Comparison of ENCODE assay signal across 8 cellular contexts in the genomic region with DNA sequence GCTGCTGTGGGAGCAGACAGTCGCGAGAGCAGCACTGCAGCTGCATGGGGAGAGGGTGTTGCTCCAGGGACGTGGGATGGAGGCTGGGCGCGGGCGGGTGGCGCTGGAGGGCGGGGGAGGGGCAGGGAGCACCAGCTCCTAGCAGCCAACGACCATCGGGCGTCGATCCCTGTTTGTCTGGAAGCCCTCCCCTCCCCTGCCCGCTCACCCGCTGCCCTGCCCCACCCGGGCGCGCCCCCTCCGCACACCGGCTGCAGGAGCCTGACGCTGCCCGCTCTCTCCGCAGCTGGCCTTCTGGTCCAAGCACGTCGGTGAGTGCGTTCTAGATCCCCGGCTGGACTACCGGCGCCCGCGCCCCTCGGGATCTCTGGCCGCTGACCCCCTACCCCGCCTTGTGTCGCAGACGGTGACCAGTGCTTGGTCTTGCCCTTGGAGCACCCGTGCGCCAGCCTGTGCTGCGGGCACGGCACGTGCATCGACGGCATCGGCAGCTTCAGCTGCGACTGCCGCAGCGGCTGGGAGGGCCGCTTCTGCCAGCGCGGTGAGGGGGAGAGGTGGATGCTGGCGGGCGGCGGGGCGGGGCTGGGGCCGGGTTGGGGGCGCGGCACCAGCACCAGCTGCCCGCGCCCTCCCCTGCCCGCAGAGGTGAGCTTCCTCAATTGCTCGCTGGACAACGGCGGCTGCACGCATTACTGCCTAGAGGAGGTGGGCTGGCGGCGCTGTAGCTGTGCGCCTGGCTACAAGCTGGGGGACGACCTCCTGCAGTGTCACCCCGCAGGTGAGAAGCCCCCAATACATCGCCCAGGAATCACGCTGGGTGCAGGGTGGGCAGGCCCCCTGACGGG. TPM values are rescaled to one million over a fixed set of nuclear protein-coding genes. Genes with fewer than 3 reads are reported as not detected.
DNase-seq lines count a peak whose midpoint lies in the region; ATAC-seq and TF ChIP-seq lines count a peak whose summit lies in the region.

No MANE protein-coding gene starts in this region.

- H3K36me3 ChIP-seq in mammary epithelial cell (ENCODE audit: insufficient read depth, low read length): no peaks in the 10 kb centered on the region

- no peaks in the 10 kb centered on the region for H3K36me3 Mint-ChIP-seq in memory B cell

- no peak overlapping the region for H3K27ac ChIP-seq in mammary epithelial cell (ENCODE audit: insufficient read depth, low read depth, low read length)

- no peaks in the 10 kb centered on the region for H4K20me1 ChIP-seq in mammary epithelial cell (ENCODE audit: insufficient read depth, low read length)

- H3K4me2 ChIP-seq in mammary epithelial cell (ENCODE audit: insufficient read depth, low read depth, low read length): peak overlapping the region; percentile 98

- peaks cover 12% of the 10 kb centered on the region for H3K4me1 Mint-ChIP-seq in memory B cell

- peak overlapping the region; percentile 82 for H2AFZ ChIP-seq in mammary epithelial cell (ENCODE audit: low read depth, low read length)

- H3K27ac Mint-ChIP-seq in memory B cell: no peak overlapping the region

- H3K9me3 Mint-ChIP-seq in memory B cell: no peaks in the 10 kb centered on the region

- H3K4me3 ChIP-seq in mammary epithelial cell (replicated peaks in 1 of 3; ENCODE audit: insufficient read depth in 1 of 3, low read depth in 2 of 3, low read length in 3 of 3): peak overlapping the region; percentile 18 to 54 (median 50)

- TF ChIP-seq CTCF in mammary epithelial cell (conservative IDR thresholded peaks at IDR 0.05 in 1 of 2, IDR thresholded peaks at IDR 0.05 in 1 of 2; ENCODE audit: extremely low read depth in 1 of 2, insufficient read depth in 1 of 2, low read depth in 1 of 2, low read length in 2 of 2): no peak

- H3K9me3 ChIP-seq in mammary epithelial cell (replicated peaks; ENCODE audit: insufficient read depth, low read length): no peaks in the 10 kb centered on the region

- peaks cover 9% of the 10 kb centered on the region for H3K4me1 ChIP-seq in mammary epithelial cell (ENCODE audit: insufficient read depth, low read length)

- dilution Hi-C loops in mammary epithelial cell (cut with HindIII; ENCODE audit: low sequenced_read_pairs): no loop called here

- H3K27me3 ChIP-seq in mammary epithelial cell (ENCODE audit: insufficient read depth, low read length): peaks cover 5% of the 10 kb centered on the region

- H3K9ac ChIP-seq in mammary epithelial cell (ENCODE audit: insufficient read depth, low read length): no peak overlapping the region

- CTCF ChIA-PET in mammary epithelial cell (lab: Charles Lee; ENCODE audit: low non-redundant PET): interaction anchor here (0.6 kb wide), 1 partner anchor 97 kb away, joined by 4 read pairs; no protein-coding TSS in a partner anchor

- intact Hi-C loops in mammary epithelial cell (cut with micrococcal nuclease): loop anchor here (5.0 kb wide), 1 partner anchor 361 kb away; no protein-coding TSS in a partner anchor

- H3K4me3 Mint-ChIP-seq in memory B cell: peak overlapping the region; percentile 77

- in situ Hi-C loops in mammary epithelial cell (cut with MboI; ENCODE audit: low sequenced_read_pairs in 2 of 2): no loop called here

- H3K27me3 Mint-ChIP-seq in memory B cell: peaks cover 2% of the 10 kb centered on the region

- peak; percentile 82 for ATAC-seq in memory B cell (ENCODE audit: low read depth)

- no peaks in the 10 kb centered on the region for H3K79me2 ChIP-seq in mammary epithelial cell (ENCODE audit: insufficient read depth, low read length)

- WGBS in mammary epithelial cell (ENCODE audit: low coverage, missing lambda C conversion rate): 7% methylated on average over 3 of the region's 71 CpGs

- BruUV-seq in mammary epithelial cell (replicated peaks; lab: Mats Ljungman, UMichigan): no TSS peak

- DNase-seq in SHP77 (lab: John Stamatoyannopoulos, UW): peak; percentile 11 to 31
- DNase-seq in SHP77 treated with DMSO at 0.1 percent for 48 hours (lab: John Stamatoyannopoulos, UW): no peak
- DNase-seq in NCI-H82 treated with DMSO at 0.1 percent for 48 hours (lab: John Stamatoyannopoulos, UW; ENCODE audit: unreplicated experiment): peak; percentile 33
- no peak for DNase-seq in mammary epithelial cell
- DNase-seq in memory B cell (ENCODE audit: low spot score in 2 of 2): peak; percentile 31 to 52
- no peak for DNase-seq in GF-D8 (lab: John Stamatoyannopoulos, UW)
- no peak for DNase-seq in central memory CD4-positive, alpha-beta T cell
- no peak for DNase-seq in superior temporal gyrus (ENCODE audit: extremely low spot score)

RNA-seq across cellular contexts. Expression of a gene that starts 4.6 kb away (rescaled TPM):
- 1 to 10 TPM; 1.4 to 2.7 TPM for total RNA-seq in mammary epithelial cell
- polyA plus RNA-seq in mammary epithelial cell: 0.60 TPM
- not detected for polyA minus RNA-seq in mammary epithelial cell

RNA-seq across cellular contexts. Expression of a gene that starts 35.1 kb away (rescaled TPM):
- total RNA-seq in mammary epithelial cell: 10 to 100 TPM; 50.4 to 65.5 TPM
- polyA plus RNA-seq in mammary epithelial cell: 7.8 TPM
- polyA minus RNA-seq in mammary epithelial cell: 39.6 TPM

Comparison
In these comparisons a context has a peak if more than half of its experiments do, and no peak if none do; other contexts are left out.
1. DNase-seq: peak in SHP77 (2 of 2), NCI-H82 treated with DMSO at 0.1 percent for 48 hours (single experiment) and memory B cell (2 of 2); none in SHP77 treated with DMSO at 0.1 percent for 48 hours (single experiment), mammary epithelial cell (single experiment), GF-D8 (single experiment), central memory CD4-positive, alpha-beta T cell (single experiment) and superior temporal gyrus (single experiment).